In genomic region chr5:100780376-100780870, GRCh38 we compare ENCODE assay signal across 8 cellular contexts.
DNase-seq lines count a peak whose midpoint lies in the region; ATAC-seq, FAIRE-seq and TF ChIP-seq lines count a peak whose summit lies in the region.

No MANE protein-coding gene starts in this region.

- H3K27me3 ChIP-seq in HL-60 (ENCODE audit: insufficient read depth, poor library complexity, severe bottlenecking) (no peaks in the 10 kb centered on the region), endothelial cell of umbilical vein (ENCODE audit: control insufficient read depth in 2 of 2, insufficient read depth in 2 of 2, low read length in 2 of 2) (no peaks in the 10 kb centered on the region), hepatocyte (no peaks in the 10 kb centered on the region)

- H3K9ac ChIP-seq in endothelial cell of umbilical vein (replicated peaks; ENCODE audit: extremely low read depth, insufficient read depth, low read length) = no peak overlapping the region

- H4K20me1 ChIP-seq in endothelial cell of umbilical vein (replicated peaks; ENCODE audit: control insufficient read depth, extremely low read depth, insufficient read depth, low read length) (no peaks in the 10 kb centered on the region), hepatocyte (ENCODE audit: insufficient read depth, poor library complexity, severe bottlenecking) (no peaks in the 10 kb centered on the region)

- no peaks in the 10 kb centered on the region for H3K9me3 ChIP-seq in endothelial cell of umbilical vein (replicated peaks; ENCODE audit: control insufficient read depth, insufficient read depth, low read length)
- H3K9me3 ChIP-seq in hepatocyte (ENCODE audit: low read depth) = no peaks in the 10 kb centered on the region

- BruUV-seq in endothelial cell of umbilical vein (replicated peaks; lab: Mats Ljungman, UMichigan) = no TSS peak

- CTCF ChIA-PET in endothelial cell of umbilical vein (lab: Charles Lee) = no interaction called here

- H3K4me2 ChIP-seq in endothelial cell of umbilical vein (ENCODE audit: insufficient read depth, low read length) (no peak overlapping the region), hepatocyte (no peak overlapping the region)

- H3K4me3 ChIP-seq in HL-60 (replicated peaks; ENCODE audit: insufficient read depth, low read length) (no peak overlapping the region), endothelial cell of umbilical vein (replicated peaks in 1 of 3; ENCODE audit: insufficient read depth in 1 of 3, low read depth in 1 of 3, low read length in 3 of 3) (no peak overlapping the region), hepatocyte (no peak overlapping the region)

- WGBS in hepatocyte (ENCODE audit: low lambda C conversion rate, missing lambda C conversion rate) = 97% methylated on average over 4 of the region's 4 CpGs

- H3K9me1 ChIP-seq in endothelial cell of umbilical vein (replicated peaks; ENCODE audit: control insufficient read depth, extremely low read depth, insufficient read depth, low read length) = no peaks in the 10 kb centered on the region

- POLR2A ChIA-PET in endothelial cell of umbilical vein (lab: Charles Lee) = no interaction called here

- no peak for DNase-seq in GM12892 (ENCODE audit: insufficient read length)
- DNase-seq in HL-60 (ENCODE audit: low read depth in 1 of 2, low spot score in 1 of 2) = peak in 1 of 2 experiments; percentile 2
- no peak for DNase-seq in endothelial cell of umbilical vein (ENCODE audit: low read depth, low spot score)
- DNase-seq in NCI-H524 treated with DMSO at 0.1 percent for 48 hours (lab: John Stamatoyannopoulos, UW) = no peak
- DNase-seq in hepatocyte (ENCODE audit: low spot score) = no peak
- no peak for DNase-seq in ureter (ENCODE audit: low spot score)
- no peak for DNase-seq in LoVo (ENCODE audit: low spot score)

- H3K4me1 ChIP-seq in endothelial cell of umbilical vein (ENCODE audit: control insufficient read depth, extremely low read depth, insufficient read depth, low read length) (peaks cover 22% of the 10 kb centered on the region), hepatocyte (ENCODE audit: insufficient read depth) (peaks cover 6% of the 10 kb centered on the region)

- H3K27ac ChIP-seq in HL-60 (replicated peaks) (peak overlapping the region; percentile 93), endothelial cell of umbilical vein (ENCODE audit: insufficient read depth, low read depth, low read length) (no peak overlapping the region), hepatocyte (no peak overlapping the region)

- H3K9me2 ChIP-seq in hepatocyte (replicated peaks; ENCODE audit: insufficient read depth) = no peaks in the 10 kb centered on the region

- ATAC-seq in GM21447 (IDR thresholded peaks at IDR 0.05; ENCODE audit: unreplicated experiment) = peak; percentile 74

- TF ChIP-seq POLR2A in GM12892 (IDR thresholded peaks at IDR 0.05; ENCODE audit: low read depth, low read length) (peak; percentile 57; the same call in 1 of the 2 replicates), endothelial cell of umbilical vein (IDR thresholded peaks at IDR 0.05; ENCODE audit: low read depth, low read length) (no peak)

- intact Hi-C loops in endothelial cell of umbilical vein (cut with micrococcal nuclease) = no loop called here

- FAIRE-seq in GM12892 (lab: Jason Lieb, UNC) = no peak
- no peak for FAIRE-seq in endothelial cell of umbilical vein (lab: Jason Lieb, UNC)

- no peaks in the 10 kb centered on the region for H3K79me2 ChIP-seq in endothelial cell of umbilical vein (ENCODE audit: control insufficient read depth, insufficient read depth, low read length)
- H3K79me2 ChIP-seq in hepatocyte = no peaks in the 10 kb centered on the region

- no peaks in the 10 kb centered on the region for H3K36me3 ChIP-seq in endothelial cell of umbilical vein (ENCODE audit: control insufficient read depth in 2 of 2, extremely low read depth in 1 of 2, insufficient read depth in 2 of 2, low read length in 2 of 2)
- H3K36me3 ChIP-seq in hepatocyte (replicated peaks; ENCODE audit: insufficient read depth, low read depth) = no peaks in the 10 kb centered on the region

- TF ChIP-seq CTCF in HL-60 (IDR thresholded peaks at IDR 0.05; ENCODE audit: insufficient read depth, low read length) = no peak
- TF ChIP-seq CTCF in endothelial cell of umbilical vein (IDR thresholded peaks at IDR 0.05; ENCODE audit: extremely low read depth in 1 of 2, insufficient read depth in 1 of 2, low read depth in 1 of 2, low read length in 2 of 2) = no peak
- TF ChIP-seq CTCF in hepatocyte (IDR thresholded peaks at IDR 0.05; ENCODE audit: poor library complexity) = no peak

- dilution Hi-C loops in endothelial cell of umbilical vein (cut with MboI; ENCODE audit: extremely low pct_ligation_motif_present, low sequenced_read_pairs) = no loop called here

- peak overlapping the region; percentile 22 for H2AFZ ChIP-seq in endothelial cell of umbilical vein (ENCODE audit: low read depth, low read length)
- no peak overlapping the region for H2AFZ ChIP-seq in hepatocyte

TF ChIP-seq in endothelial cell of umbilical vein, 7 proteins besides CTCF, POLR2A, EP300 and RAD21:
- TF ChIP-seq EZH2 (IDR thresholded peaks at IDR 0.05; ENCODE audit: borderline replicate concordance, low read depth, low read length, severe bottlenecking) (no peak), GATA2 (IDR thresholded peaks at IDR 0.05; ENCODE audit: insufficient read depth, insufficient read length, low read depth, low read length) (no peak), JUN (IDR thresholded peaks at IDR 0.05; ENCODE audit: borderline replicate concordance, insufficient read depth, insufficient read length, low read depth) (no peak), MYC (IDR thresholded peaks at IDR 0.05; ENCODE audit: low read depth, low read length) (no peak), POLR2AphosphoS5 (IDR thresholded peaks at IDR 0.05; ENCODE audit: insufficient read depth, low read depth, low read length) (no peak), FOS (IDR thresholded peaks at IDR 0.05; ENCODE audit: borderline replicate concordance, insufficient read depth, low read length) (no peak), MAX (IDR thresholded peaks at IDR 0.05; ENCODE audit: insufficient read depth, insufficient read length) (no peak)
